In the genomic region with DNA sequence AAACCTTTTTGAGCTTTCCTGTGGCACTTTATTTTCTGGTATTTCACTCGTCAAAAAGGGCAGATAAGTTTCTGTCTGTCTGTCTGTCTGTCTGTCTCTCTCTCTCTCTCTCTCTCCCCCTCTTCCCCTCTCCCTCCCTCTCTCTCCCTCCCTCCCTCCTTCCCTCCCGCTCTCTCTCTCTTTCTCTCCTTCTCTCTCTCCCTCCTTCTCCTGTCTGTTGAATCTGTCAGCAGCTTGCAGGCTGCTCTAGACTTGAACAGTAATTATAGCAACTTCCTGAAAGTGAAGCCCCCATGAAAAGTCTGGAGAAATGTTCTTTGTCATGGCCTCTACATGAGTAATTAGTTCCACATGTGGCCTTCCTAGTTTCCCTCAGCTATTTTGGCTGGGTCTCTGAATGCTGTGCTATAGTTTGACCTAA, we compare ENCODE assay signal across 11 cellular contexts.
A peak's percentile ranks its signal among the peaks of the same experiment; 100 is the strongest.
DNase-seq lines count a peak whose midpoint lies in the region; ATAC-seq and TF ChIP-seq lines count a peak whose summit lies in the region.
"Had no signal": no experiment of that assay in that cellular context is flagged by ENCODE, and none has a peak within 500 bp of the region (broad histone marks: within the 10 kb centered on the region; RNA-seq: fewer than 3 reads in every experiment).

No MANE protein-coding gene starts in this region.

- TF ChIP-seq CTCF in brain (conservative IDR thresholded peaks at IDR 0.05), result no peak
- no peak for TF ChIP-seq CTCF in left lung (IDR thresholded peaks at IDR 0.05)

- H3K27me3 Mint-ChIP-seq in brain, result peaks cover 4% of the 10 kb centered on the region
- H3K27me3 Mint-ChIP-seq in stimulated activated naive CD8-positive, alpha-beta T cell treated with anti-CD3 and anti-CD28 coated beads, Interleukin-15, amount 100 ng/mL, for 72 hours, result no peaks in the 10 kb centered on the region

- intact Hi-C loops in left lung (cut with DNase I), result no loop called here

- DNase-seq in left lung (no peak), COR-L47 (lab: John Stamatoyannopoulos, UW) (no peak), GOT3 (lab: John Stamatoyannopoulos, UW) (no peak)
- DNase-seq in stimulated activated naive CD8-positive, alpha-beta T cell treated with anti-CD3 and anti-CD28 coated beads, Interleukin-15, amount 100 ng/mL, for 72 hours, result no peak
- DNase-seq: activated CD4-positive, alpha-beta T cell treated with anti-CD3 and anti-CD28 coated beads for 1 hour; foreskin keratinocyte; NCI-H187 had no signal

- no peaks in the 10 kb centered on the region for H3K36me3 ChIP-seq in HUES64 (ENCODE audit: insufficient read depth, low read length)
- H3K36me3 ChIP-seq in left lung, result no peaks in the 10 kb centered on the region

- H3K27ac ChIP-seq in HUES64 (ENCODE audit: low read depth, low read length) (no peak overlapping the region), left lung (peak overlapping the region; percentile 51 to 91)
- H3K27ac ChIP-seq: foreskin keratinocyte had no signal

- no peak overlapping the region for H3K4me3 ChIP-seq in HUES64 (ENCODE audit: low read length)
- no peak overlapping the region for H3K4me3 ChIP-seq in left lung

- peaks cover 33% of the 10 kb centered on the region for H3K36me3 Mint-ChIP-seq in brain

- H3K9me3 Mint-ChIP-seq in brain, result no peaks in the 10 kb centered on the region
- no peaks in the 10 kb centered on the region for H3K9me3 Mint-ChIP-seq in stimulated activated naive CD8-positive, alpha-beta T cell treated with anti-CD3 and anti-CD28 coated beads, Interleukin-15, amount 100 ng/mL, for 72 hours

- peak overlapping the region in 3 of 5 experiments; percentile 85 to 97 (median 95) for H3K27ac Mint-ChIP-seq in brain
- H3K27ac Mint-ChIP-seq in stimulated activated naive CD8-positive, alpha-beta T cell treated with anti-CD3 and anti-CD28 coated beads, Interleukin-15, amount 100 ng/mL, for 72 hours, result peak overlapping the region; percentile 57 to 85

- peak overlapping the region in 3 of 5 experiments; percentile 82 to 94 (median 92) for H3K4me3 Mint-ChIP-seq in brain
- peak overlapping the region in 1 of 2 donors; percentile 32 for H3K4me3 Mint-ChIP-seq in stimulated activated naive CD8-positive, alpha-beta T cell treated with anti-CD3 and anti-CD28 coated beads, Interleukin-15, amount 100 ng/mL, for 72 hours

- H3K4me1 Mint-ChIP-seq in brain, result peaks cover 65% of the 10 kb centered on the region
- peaks cover 16% of the 10 kb centered on the region for H3K4me1 Mint-ChIP-seq in stimulated activated naive CD8-positive, alpha-beta T cell treated with anti-CD3 and anti-CD28 coated beads, Interleukin-15, amount 100 ng/mL, for 72 hours

- ATAC-seq in left lung (peak; percentile 8), GM18519 (IDR thresholded peaks at IDR 0.05; ENCODE audit: low FRiP score, unreplicated experiment) (no peak), HG02571 (IDR thresholded peaks at IDR 0.05; ENCODE audit: unreplicated experiment) (no peak)
- no peak for ATAC-seq in stimulated activated naive CD8-positive, alpha-beta T cell treated with anti-CD3 and anti-CD28 coated beads, Interleukin-15, amount 100 ng/mL, for 72 hours
- ATAC-seq: foreskin keratinocyte had no signal

- H3K27me3 ChIP-seq in HUES64 (ENCODE audit: insufficient read depth, low read length) (no peaks in the 10 kb centered on the region), left lung (no peaks in the 10 kb centered on the region)
- H3K27me3 ChIP-seq: foreskin keratinocyte had no signal

- H3K4me1 ChIP-seq in HUES64 (ENCODE audit: insufficient read depth, low read length), result peaks cover 35% of the 10 kb centered on the region
- no peaks in the 10 kb centered on the region for H3K4me1 ChIP-seq in left lung

- no peaks in the 10 kb centered on the region for H3K9me3 ChIP-seq in HUES64 (ENCODE audit: insufficient read depth, low read depth, low read length)
- no peaks in the 10 kb centered on the region for H3K9me3 ChIP-seq in left lung

- WGBS in HUES64, result 80% methylated on average over 2 of the region's 2 CpGs

- peak overlapping the region; percentile 17; the same call in 1 of the 2 replicates for H3K9ac ChIP-seq in HUES64 (ENCODE audit: low read depth, low read length)
